In the genomic region with DNA sequence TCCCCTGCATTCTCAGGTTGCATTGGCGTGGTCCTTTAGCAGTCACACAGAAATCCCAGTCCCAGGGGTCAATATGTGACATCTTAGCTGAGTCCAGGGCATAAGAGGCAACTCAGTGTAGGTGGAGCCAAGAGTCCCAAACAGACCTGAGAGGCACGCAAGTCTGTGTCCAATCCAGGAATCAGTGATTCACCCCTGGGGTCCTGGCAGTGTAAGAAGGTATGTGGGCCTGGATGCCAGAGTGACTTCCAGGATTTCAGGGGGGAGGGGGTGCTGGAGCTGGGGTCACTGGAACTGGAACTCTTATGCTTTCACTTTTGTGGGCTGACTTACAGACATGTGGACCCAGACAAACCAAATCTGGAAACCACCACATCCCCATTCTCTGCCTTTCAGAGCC, we compare ENCODE assay signal across 30 cellular contexts. TPM values are rescaled to one million over a fixed set of nuclear protein-coding genes. Genes with fewer than 3 reads are reported as not detected.
DNase-seq lines count a peak whose midpoint lies in the region; ATAC-seq and TF ChIP-seq lines count a peak whose summit lies in the region.
"Had no signal": no experiment of that assay in that cellular context is flagged by ENCODE, and none has a peak within 500 bp of the region (broad histone marks: within the 10 kb centered on the region; RNA-seq: fewer than 3 reads in every experiment).

No MANE protein-coding gene starts in this region.

- peak overlapping the region; percentile 52; the same call in 1 of the 2 replicates for H2AFZ ChIP-seq in GM23338

- H3K27ac Mint-ChIP-seq in GM23338: no peak overlapping the region
- no peak overlapping the region for H3K27ac Mint-ChIP-seq in activated CD4-positive, alpha-beta memory T cell treated with anti-CD3 and anti-CD28 coated beads for 36 hours
- H3K27ac Mint-ChIP-seq: activated naive CD8-positive, alpha-beta T cell treated with anti-CD3 and anti-CD28 coated beads, Interleukin-2, amount 10 ng/mL, durations not matched to agents 7 days and 5 days; activated T-helper 2 cell treated with anti-CD3 and anti-CD28 coated beads, Interferon-gamma antibody, Interleukin-2, Interleukin-4, amounts not matched to agents 10 μg/mL and 5 μg/mL and 100 μg/mL, durations not matched to agents 14 hours and 24 hours and 36 hours had no signal

- H3K36me3 ChIP-seq in BLaER1 treated with 17β-estradiol and CSF1 and Interleukin-3, amounts not matched to agents 10 nM and 100 nM: no peaks in the 10 kb centered on the region
- no peaks in the 10 kb centered on the region for H3K36me3 ChIP-seq in GM23338 (ENCODE audit: insufficient read depth)
- H3K36me3 ChIP-seq: esophagus squamous epithelium, gastrocnemius medialis, tibial nerve had no signal

- CTCF ChIA-PET in activated CD4-positive, alpha-beta memory T cell treated with anti-CD3 and anti-CD28 coated beads for 36 hours (lab: Charles Lee): no interaction called here

- no peak overlapping the region for H3K9ac ChIP-seq in BLaER1 treated with 17β-estradiol and CSF1 and Interleukin-3, amounts not matched to agents 10 nM and 100 nM

- H3K9me2 ChIP-seq in GM23338 (ENCODE audit: insufficient read depth): no peaks in the 10 kb centered on the region

- H3K4me2 ChIP-seq in BLaER1 treated with 17β-estradiol and CSF1 and Interleukin-3, amounts not matched to agents 10 nM and 100 nM: peak overlapping the region; percentile 38 to 86 (median 69)
- no peak overlapping the region for H3K4me2 ChIP-seq in GM23338

- POLR2A ChIA-PET in activated CD4-positive, alpha-beta memory T cell treated with anti-CD3 and anti-CD28 coated beads for 36 hours (lab: Charles Lee): no interaction called here

- H3K4me3 ChIP-seq in BLaER1 treated with 17β-estradiol and CSF1 and Interleukin-3, amounts not matched to agents 10 nM and 100 nM: no peak overlapping the region
- no peak overlapping the region for H3K4me3 ChIP-seq in GM23338
- H3K4me3 ChIP-seq: esophagus squamous epithelium, gastrocnemius medialis, SK-N-MC, tibial nerve had no signal

- ATAC-seq in GM23338 (no peak), GM18502 (IDR thresholded peaks at IDR 0.05; ENCODE audit: poor library complexity, unreplicated experiment) (no peak)
- ATAC-seq: gastrocnemius medialis; stimulated activated naive CD8-positive, alpha-beta T cell treated with anti-CD3 and anti-CD28 coated beads, Interleukin-15, amount 100 ng/mL, for 72 hours had no signal

- H3K9me3 Mint-ChIP-seq in GM23338: 0 out of 3 replicates have a peak, but pooled peaks cover 2% of the 10 kb centered on the region
- no peaks in the 10 kb centered on the region for H3K9me3 Mint-ChIP-seq in activated CD4-positive, alpha-beta memory T cell treated with anti-CD3 and anti-CD28 coated beads for 36 hours
- H3K9me3 Mint-ChIP-seq: activated naive CD8-positive, alpha-beta T cell treated with anti-CD3 and anti-CD28 coated beads, Interleukin-2, amount 10 ng/mL, durations not matched to agents 7 days and 5 days; activated T-helper 2 cell treated with anti-CD3 and anti-CD28 coated beads, Interferon-gamma antibody, Interleukin-2, Interleukin-4, amounts not matched to agents 10 μg/mL and 5 μg/mL and 100 μg/mL, durations not matched to agents 14 hours and 24 hours and 36 hours; neural crest cell; stimulated activated naive CD8-positive, alpha-beta T cell treated with anti-CD3 and anti-CD28 coated beads, Interleukin-15, amount 100 ng/mL, for 72 hours had no signal

- DNase-seq in GM23338 (ENCODE audit: low spot score) (peak; percentile 22), glomerular visceral epithelial cell (ENCODE audit: extremely low spot score) (peak; percentile 44), left kidney (ENCODE audit: low read depth, low spot score) (peak; percentile 46), NCI-H748 (lab: John Stamatoyannopoulos, UW; ENCODE audit: unreplicated experiment) (no peak), MV-4-11 (lab: John Stamatoyannopoulos, UW) (no peak)
- no peak for DNase-seq in activated CD4-positive, alpha-beta memory T cell treated with anti-CD3 and anti-CD28 coated beads for 36 hours
- DNase-seq: activated CD4-positive, alpha-beta T cell treated with anti-CD3 and anti-CD28 coated beads for 48 hours; activated naive CD8-positive, alpha-beta T cell treated with anti-CD3 and anti-CD28 coated beads, Interleukin-2, amount 10 ng/mL, durations not matched to agents 7 days and 5 days; CD4-positive, alpha-beta memory T cell; DMS 273 treated with DMSO at 0.1 percent for 48 hours; effector CD4-positive, alpha-beta T cell; esophagus squamous epithelium; gastrocnemius medialis; GDM1; GOT3; Kasumi-1; kidney; mammary epithelial cell; NCI-H1048; NCI-H187; NCI-H2171 treated with DMSO at 0.1 percent for 48 hours; NCI-H524; stimulated activated naive CD8-positive, alpha-beta T cell treated with anti-CD3 and anti-CD28 coated beads, Interleukin-15, amount 100 ng/mL, for 72 hours had no signal

- H3K27me3 ChIP-seq in BLaER1 treated with 17β-estradiol and CSF1 and Interleukin-3, amounts not matched to agents 10 nM and 100 nM: no peaks in the 10 kb centered on the region
- no peaks in the 10 kb centered on the region for H3K27me3 ChIP-seq in GM23338 (ENCODE audit: insufficient read depth)
- H3K27me3 ChIP-seq: esophagus squamous epithelium, gastrocnemius medialis had no signal

- H3K4me3 Mint-ChIP-seq in GM23338: no peak overlapping the region
- no peak overlapping the region for H3K4me3 Mint-ChIP-seq in activated CD4-positive, alpha-beta memory T cell treated with anti-CD3 and anti-CD28 coated beads for 36 hours
- H3K4me3 Mint-ChIP-seq: activated naive CD8-positive, alpha-beta T cell treated with anti-CD3 and anti-CD28 coated beads, Interleukin-2, amount 10 ng/mL, durations not matched to agents 7 days and 5 days; CD4-positive, alpha-beta memory T cell; neural crest cell; stimulated activated naive CD8-positive, alpha-beta T cell treated with anti-CD3 and anti-CD28 coated beads, Interleukin-15, amount 100 ng/mL, for 72 hours had no signal

- no peaks in the 10 kb centered on the region for H3K36me3 Mint-ChIP-seq in GM23338 (ENCODE audit: low read depth)
- no peaks in the 10 kb centered on the region for H3K36me3 Mint-ChIP-seq in activated CD4-positive, alpha-beta memory T cell treated with anti-CD3 and anti-CD28 coated beads for 36 hours
- H3K36me3 Mint-ChIP-seq: activated naive CD8-positive, alpha-beta T cell treated with anti-CD3 and anti-CD28 coated beads, Interleukin-2, amount 10 ng/mL, durations not matched to agents 7 days and 5 days; CD4-positive, alpha-beta memory T cell had no signal

- no peaks in the 10 kb centered on the region for H4K20me1 ChIP-seq in BLaER1 treated with 17β-estradiol and CSF1 and Interleukin-3, amounts not matched to agents 10 nM and 100 nM
- no peaks in the 10 kb centered on the region for H4K20me1 ChIP-seq in GM23338 (replicated peaks; ENCODE audit: insufficient read depth)

- H3K4me1 ChIP-seq in BLaER1 treated with 17β-estradiol and CSF1 and Interleukin-3, amounts not matched to agents 10 nM and 100 nM: peaks cover 15 to 35% (median 18%) of the 10 kb centered on the region in 10 experiments
- peaks cover 16% of the 10 kb centered on the region for H3K4me1 ChIP-seq in GM23338 (ENCODE audit: insufficient read depth)
- H3K4me1 ChIP-seq: gastrocnemius medialis, tibial nerve had no signal

- no peaks in the 10 kb centered on the region for H3K9me3 ChIP-seq in BLaER1 treated with 17β-estradiol and CSF1 and Interleukin-3, amounts not matched to agents 10 nM and 100 nM (replicated peaks in 1 of 11)
- H3K9me3 ChIP-seq: esophagus squamous epithelium, gastrocnemius medialis had no signal

- H3F3A ChIP-seq in GM23338 (replicated peaks; ENCODE audit: low read depth): no peaks in the 10 kb centered on the region

- H3K79me2 ChIP-seq in GM23338 (replicated peaks; ENCODE audit: insufficient read depth): no peaks in the 10 kb centered on the region

- no peak for TF ChIP-seq CTCF in GM23338 (conservative IDR thresholded peaks at IDR 0.05; ENCODE audit: low read depth in 2 of 2)

- H3K27me3 Mint-ChIP-seq in GM23338 (ENCODE audit: insufficient read depth, low read depth, poor library complexity): peaks cover 8% of the 10 kb centered on the region
- no peaks in the 10 kb centered on the region for H3K27me3 Mint-ChIP-seq in activated CD4-positive, alpha-beta memory T cell treated with anti-CD3 and anti-CD28 coated beads for 36 hours

- peak overlapping the region in 3 of 11 experiments; percentile 7 to 24 (median 13); a peak in 2 of 22 replicates for H3K27ac ChIP-seq in BLaER1 treated with 17β-estradiol and CSF1 and Interleukin-3, amounts not matched to agents 10 nM and 100 nM
- H3K27ac ChIP-seq in GM23338 (ENCODE audit: low read depth): no peak overlapping the region
- H3K27ac ChIP-seq: esophagus squamous epithelium, gastrocnemius medialis, SK-N-MC, tibial nerve had no signal

- H3K4me1 Mint-ChIP-seq in GM23338: peaks cover 27% of the 10 kb centered on the region
- no peaks in the 10 kb centered on the region for H3K4me1 Mint-ChIP-seq in activated CD4-positive, alpha-beta memory T cell treated with anti-CD3 and anti-CD28 coated beads for 36 hours (ENCODE audit: low read depth)

- intact Hi-C loops in activated CD4-positive, alpha-beta memory T cell treated with anti-CD3 and anti-CD28 coated beads for 36 hours (cut with micrococcal nuclease): no loop called here

TF ChIP-seq in GM23338, 12 proteins besides CTCF, POLR2A, EP300 and RAD21 (continues in another document):
- TF ChIP-seq NANOG (IDR thresholded peaks at IDR 0.05; ENCODE audit: borderline replicate concordance) (no peak), ZNF331 (CRISPR knock-in tag; IDR thresholded peaks at IDR 0.05; ENCODE audit: low read depth) (no peak)

RNA-seq across cellular contexts. Expression of gene FRMPD2, which starts 26.8 kb away (rescaled TPM):
- not detected in 2 replicates for total RNA-seq in GM23338 (2014; rRNA removed; shearing (Covaris generic))
- not detected in 2 replicates for polyA plus RNA-seq in GM23338 (2016; fragmentation: Nextera tagmentation; extraction: Ambion mirVana)
- not detected for total RNA-seq in activated CD4-positive, alpha-beta memory T cell treated with anti-CD3 and anti-CD28 coated beads for 36 hours
- total RNA-seq: activated naive CD8-positive, alpha-beta T cell treated with anti-CD3 and anti-CD28 coated beads, Interleukin-2, amount 10 ng/mL, durations not matched to agents 7 days and 5 days; CD4-positive, alpha-beta memory T cell; esophagus squamous epithelium; gastrocnemius medialis; T-helper 2 cell treated with Interferon-gamma antibody and Interleukin-4, amounts not matched to agents 100 ng/mL and 5 ng/mL, for 36 hours had no signal
- polyA plus RNA-seq: CD4-positive, alpha-beta memory T cell had no signal

RNA-seq across cellular contexts. Expression of gene MAPK8, which starts 58.8 kb away (rescaled TPM):
- 63.5 and 73.6 TPM in 2 replicates for total RNA-seq in GM23338 (2014; rRNA removed; shearing (Covaris generic))
- polyA plus RNA-seq in GM23338 (2016; fragmentation: Nextera tagmentation; extraction: Ambion mirVana): 40.0 and 52.4 TPM in 2 replicates
- total RNA-seq in activated CD4-positive, alpha-beta memory T cell treated with anti-CD3 and anti-CD28 coated beads for 36 hours: 10 to 100 TPM; 44.2 to 45.4 TPM

Comparison
In these comparisons a context has a peak if more than half of its experiments do, and no peak if none do; other contexts are left out.
1. DNase-seq: peak in GM23338 (single experiment), glomerular visceral epithelial cell (single experiment) and left kidney (single experiment); none in NCI-H748 (single experiment), MV-4-11 (single experiment) and activated CD4-positive, alpha-beta memory T cell treated with anti-CD3 and anti-CD28 coated beads for 36 hours (single experiment).